Comparison of ENCODE assay signal across 1 cellular context in genomic region chr19:6465006-6465405, GRCh38.
TF ChIP-seq lines count a peak whose summit lies in the region.

No MANE protein-coding gene starts in this region.

TF ChIP-seq in H1, 55 proteins besides CTCF, POLR2A, EP300 and RAD21:
- TF ChIP-seq CHD2 (IDR thresholded peaks at IDR 0.05; ENCODE audit: low read length) (no peak), SIRT6 (IDR thresholded peaks at IDR 0.05; ENCODE audit: low read length) (no peak), ASH2L (IDR thresholded peaks at IDR 0.05; ENCODE audit: low read length) (no peak), E2F6 (IDR thresholded peaks at IDR 0.05) (no peak), GABPA (IDR thresholded peaks at IDR 0.05; ENCODE audit: borderline replicate concordance, insufficient read depth, low read length) (no peak), NANOG (IDR thresholded peaks at IDR 0.05; ENCODE audit: insufficient read depth, low read depth, low read length, poor library complexity, severe bottlenecking) (no peak), JUND (IDR thresholded peaks at IDR 0.05; ENCODE audit: low read length) (no peak), MAFK (IDR thresholded peaks at IDR 0.05; ENCODE audit: low read depth, low read length) (no peak), RFX5 (IDR thresholded peaks at IDR 0.05; ENCODE audit: borderline replicate concordance, low read depth, low read length) (no peak), SUZ12 (IDR thresholded peaks at IDR 0.05; ENCODE audit: low read length) (no peak), CHD1 (IDR thresholded peaks at IDR 0.05; ENCODE audit: low read depth, low read length) (no peak), TBP (IDR thresholded peaks at IDR 0.05; ENCODE audit: low read depth, low read length) (no peak), HDAC2 (IDR thresholded peaks at IDR 0.05; ENCODE audit: borderline replicate concordance in 1 of 2, low read depth in 2 of 2, low read length in 2 of 2) (no peak), CEBPB (IDR thresholded peaks at IDR 0.05; ENCODE audit: low read depth, low read length) (no peak), CBX5 (IDR thresholded peaks at IDR 0.05; ENCODE audit: low read depth, low read length) (no peak), CBX8 (IDR thresholded peaks at IDR 0.05; ENCODE audit: borderline replicate concordance, low read depth, low read length) (no peak), SP4 (IDR thresholded peaks at IDR 0.05; ENCODE audit: low read length) (no peak), SIN3A (conservative IDR thresholded peaks at IDR 0.05 in 1 of 2, IDR thresholded peaks at IDR 0.05 in 1 of 2; ENCODE audit: low read depth in 1 of 2, low read length in 2 of 2) (no peak), KDM1A (IDR thresholded peaks at IDR 0.05; ENCODE audit: borderline replicate concordance, low read length) (no peak)
TF ChIP-seq in H1: peak in this region for 0.
